24 cellular contexts compared by ENCODE assay signal in genomic region chr1:167105841-167106461, GRCh38. TPM values are rescaled to one million over a fixed set of nuclear protein-coding genes. Genes with fewer than 3 reads are reported as not detected.
DNase-seq lines count a peak whose midpoint lies in the region; ATAC-seq and TF ChIP-seq lines count a peak whose summit lies in the region.
"Had no signal": no experiment of that assay in that cellular context is flagged by ENCODE, and none has a peak within 500 bp of the region (broad histone marks: within the 10 kb centered on the region; RNA-seq: fewer than 3 reads in every experiment).

No MANE protein-coding gene starts in this region.

- CTCF ChIA-PET in CD4-positive, alpha-beta memory T cell (lab: Charles Lee; ENCODE audit: partially characterized antibody) = no interaction called here

- H3K9me3 Mint-ChIP-seq in endodermal cell = no peaks in the 10 kb centered on the region
- H3K9me3 Mint-ChIP-seq in CD4-positive, alpha-beta memory T cell = peaks cover 0 to 14% (median 7%) of the 10 kb centered on the region in 8 donors

- no peak overlapping the region for H3K4me3 Mint-ChIP-seq in endodermal cell
- H3K4me3 Mint-ChIP-seq in CD4-positive, alpha-beta memory T cell = no peak overlapping the region
- H3K4me3 Mint-ChIP-seq: CD8-positive, alpha-beta memory T cell; nephron had no signal

- H3K4me1 Mint-ChIP-seq in endodermal cell = peaks cover 67% of the 10 kb centered on the region
- peaks cover 36 to 50% (median 40%) of the 10 kb centered on the region in 4 donors for H3K4me1 Mint-ChIP-seq in CD4-positive, alpha-beta memory T cell

- POLR2A ChIA-PET in CD4-positive, alpha-beta memory T cell (lab: Charles Lee; ENCODE audit: partially characterized antibody) = no interaction called here

- no peak for DNase-seq in left ventricle myocardium inferior
- no peak for DNase-seq in left ventricle myocardium superior
- peak; percentile 59 to 75 for DNase-seq in NCI-H526 (lab: John Stamatoyannopoulos, UW)
- DNase-seq in endodermal cell = peak; percentile 64
- no peak for DNase-seq in activated effector memory CD4-positive, alpha-beta T cell treated with Interleukin-2 at 50 U/mL for 16 hours
- no peak for DNase-seq in CD4-positive, alpha-beta memory T cell
- no peak for DNase-seq in D341Med (ENCODE audit: low spot score)
- no peak for DNase-seq in occipital lobe (lab: John Stamatoyannopoulos, UW)
- DNase-seq: ACHN; activated effector memory CD4-positive, alpha-beta T cell treated with anti-CD3 and anti-CD28 coated beads, Interleukin-2, amount 50 U/mL, for 16 hours; amygdala; CD8-positive, alpha-beta memory T cell; foreskin melanocyte; MG63; NCI-H1930; NCI-H524 treated with DMSO at 0.1 percent for 48 hours; Peyer's patch; stimulated activated CD4-positive, alpha-beta T cell treated with anti-CD3 and anti-CD28 coated beads, Interleukin-15, amount 100 ng/mL, for 24 hours; SW 1271; WERI-Rb-1 had no signal

- H3K36me3 ChIP-seq in left ventricle myocardium inferior (peaks cover 4% of the 10 kb centered on the region), endodermal cell (ENCODE audit: control insufficient read depth, insufficient read depth, low read length) (no peaks in the 10 kb centered on the region)
- no peaks in the 10 kb centered on the region for H3K36me3 ChIP-seq in CD4-positive, alpha-beta memory T cell (ENCODE audit: insufficient read depth, low read length)
- H3K36me3 ChIP-seq: MG63, Peyer's patch, WERI-Rb-1 had no signal

- 64 to 73% methylated on average over 5 to 8 of the region's 8 CpGs for WGBS in endodermal cell (ENCODE audit: insufficient coverage in 1 of 2, insufficient read length in 1 of 2), 2 experiments

- H3K9me3 ChIP-seq in left ventricle myocardium inferior (replicated peaks) (peaks cover 3% of the 10 kb centered on the region), endodermal cell (ENCODE audit: control insufficient read depth, low read length) (peaks cover 5% of the 10 kb centered on the region)
- H3K9me3 ChIP-seq in CD4-positive, alpha-beta memory T cell (ENCODE audit: control insufficient read depth in 1 of 2, low read length in 2 of 2) = no peaks in the 10 kb centered on the region
- H3K9me3 ChIP-seq: MG63, Peyer's patch had no signal

- H3K27ac Mint-ChIP-seq in endodermal cell = no peak overlapping the region
- no peak overlapping the region for H3K27ac Mint-ChIP-seq in CD4-positive, alpha-beta memory T cell
- H3K27ac Mint-ChIP-seq: CD8-positive, alpha-beta memory T cell; nephron had no signal

- no peak for TF ChIP-seq CTCF in left ventricle myocardium inferior (IDR thresholded peaks at IDR 0.05; ENCODE audit: borderline replicate concordance)
- TF ChIP-seq CTCF in endodermal cell (conservative IDR thresholded peaks at IDR 0.05) = peak; percentile 47

- H3K27ac ChIP-seq in left ventricle myocardium inferior (replicated peaks) (peak overlapping the region; percentile 71), endodermal cell (ENCODE audit: low read depth, low read length) (peak overlapping the region; percentile 8)
- no peak overlapping the region for H3K27ac ChIP-seq in CD4-positive, alpha-beta memory T cell (ENCODE audit: low read depth, low read length)
- H3K27ac ChIP-seq: Peyer's patch, WERI-Rb-1 had no signal

- H3K27me3 ChIP-seq in left ventricle myocardium inferior (ENCODE audit: low read depth) = peaks cover 3% of the 10 kb centered on the region
- H3K27me3 ChIP-seq in endodermal cell (ENCODE audit: control insufficient read depth, insufficient read depth, low read length, poor library complexity, severe bottlenecking) = no peaks in the 10 kb centered on the region
- H3K27me3 ChIP-seq in CD4-positive, alpha-beta memory T cell (ENCODE audit: insufficient read depth, low read length) = no peaks in the 10 kb centered on the region
- H3K27me3 ChIP-seq: MG63, Peyer's patch had no signal

- H3K4me1 ChIP-seq in left ventricle myocardium inferior = peaks cover 74% of the 10 kb centered on the region
- H3K4me1 ChIP-seq in endodermal cell (ENCODE audit: control insufficient read depth, insufficient read depth, low read length) = peaks cover 17% of the 10 kb centered on the region
- peaks cover 30% of the 10 kb centered on the region for H3K4me1 ChIP-seq in CD4-positive, alpha-beta memory T cell (ENCODE audit: insufficient read depth, low read length)
- H3K4me1 ChIP-seq: Peyer's patch had no signal

- no peaks in the 10 kb centered on the region for H3K27me3 Mint-ChIP-seq in endodermal cell (ENCODE audit: insufficient read depth)
- H3K27me3 Mint-ChIP-seq in CD4-positive, alpha-beta memory T cell = peaks cover 0 to 3% of the 10 kb centered on the region in 2 donors

- no peak overlapping the region for H3K9ac ChIP-seq in endodermal cell (ENCODE audit: extremely low read depth, low read length, poor library complexity, severe bottlenecking)

- intact Hi-C loops in left ventricle myocardium inferior (cut with micrococcal nuclease) = no loop called here
- intact Hi-C loops in left ventricle myocardium superior (cut with micrococcal nuclease) = loop anchor here (10.0 kb wide), 1 partner anchor 109 kb away; no protein-coding TSS in a partner anchor
- intact Hi-C loops in CD4-positive, alpha-beta memory T cell (cut with micrococcal nuclease) = no loop called here

- ATAC-seq in left ventricle myocardium superior = no peak

- no peak overlapping the region for H3K4me3 ChIP-seq in left ventricle myocardium inferior
- H3K4me3 ChIP-seq in endodermal cell (ENCODE audit: low read length) = no peak overlapping the region
- H3K4me3 ChIP-seq in CD4-positive, alpha-beta memory T cell (ENCODE audit: low read length in 2 of 2) = no peak overlapping the region
- H3K4me3 ChIP-seq: lung, MG63, Peyer's patch had no signal

- no peaks in the 10 kb centered on the region for H3K36me3 Mint-ChIP-seq in endodermal cell (ENCODE audit: low read depth)
- peaks cover 0 to 4% of the 10 kb centered on the region in 2 donors for H3K36me3 Mint-ChIP-seq in CD4-positive, alpha-beta memory T cell

RNA-seq across cellular contexts. Expression of gene STYXL2, which starts 12.1 kb away (rescaled TPM):
- 177 TPM for total RNA-seq in left ventricle myocardium inferior
- total RNA-seq in left ventricle myocardium superior = 121 TPM
- total RNA-seq in endodermal cell = 1 to 10 TPM in 1 of 2 donors, under 1 TPM in 1; 0.99 to 5.2 TPM
- polyA plus RNA-seq in endodermal cell (2013, experiment 1 of 2) = 0.21 TPM
- 0.17 TPM for polyA plus RNA-seq in endodermal cell (2013, experiment 2 of 2)
- not detected for total RNA-seq in CD4-positive, alpha-beta memory T cell
- polyA plus RNA-seq in CD4-positive, alpha-beta memory T cell = not detected
- 0.16 TPM for total RNA-seq in occipital lobe
- total RNA-seq: activated CD8-positive, alpha-beta memory T cell treated with anti-CD3 and anti-CD28 coated beads for 36 hours; CD8-positive, alpha-beta memory T cell; Peyer's patch; ureter had no signal
- polyA plus RNA-seq: CD8-positive, alpha-beta memory T cell had no signal

RNA-seq across cellular contexts. Expression of gene GPA33, which starts 15.8 kb away (rescaled TPM):
- total RNA-seq in left ventricle myocardium inferior (0.91 TPM), left ventricle myocardium superior (0.07 TPM), endodermal cell (1 to 10 TPM in 1 of 2 donors, under 1 TPM in 1; 0.37 to 1.5 TPM), occipital lobe (not detected)
- 2.2 TPM for polyA plus RNA-seq in endodermal cell (2013, experiment 1 of 2)
- 1.4 TPM for polyA plus RNA-seq in endodermal cell (2013, experiment 2 of 2)
- total RNA-seq in CD4-positive, alpha-beta memory T cell = 10 to 100 TPM; 21.2 to 21.6 TPM
- polyA plus RNA-seq in CD4-positive, alpha-beta memory T cell = 10 to 100 TPM; 24.2 to 33.5 TPM

Comparison
In these comparisons a context has a peak if more than half of its experiments do, and no peak if none do; other contexts are left out.
1. DNase-seq: peak in NCI-H526 (2 of 2) and endodermal cell (single experiment); none in left ventricle myocardium inferior (single experiment), left ventricle myocardium superior (single experiment), activated effector memory CD4-positive, alpha-beta T cell treated with Interleukin-2 at 50 U/mL for 16 hours (single experiment), CD4-positive, alpha-beta memory T cell (0 of 5), D341Med (single experiment) and occipital lobe (single experiment).
2. RNA of gene STYXL2, which starts 12.1 kb away (total RNA-seq): 177 TPM in left ventricle myocardium inferior (single experiment) and 121 TPM in left ventricle myocardium superior (single experiment); 0.99 to 5.2 TPM in endodermal cell, 0.16 TPM in occipital lobe (single experiment) and not detected in CD4-positive, alpha-beta memory T cell; every median in the first group is over 10 times any median in the second.
3. RNA of gene GPA33, which starts 15.8 kb away (total RNA-seq): 21.2 to 21.6 TPM in CD4-positive, alpha-beta memory T cell; 0.37 to 1.5 TPM in endodermal cell, 0.91 TPM in left ventricle myocardium inferior (single experiment), 0.07 TPM in left ventricle myocardium superior (single experiment) and not detected in occipital lobe (single experiment); every median in the first group is over 4 times any median in the second.